ENCODE assay signal across 3 cellular contexts in the genomic region with DNA sequence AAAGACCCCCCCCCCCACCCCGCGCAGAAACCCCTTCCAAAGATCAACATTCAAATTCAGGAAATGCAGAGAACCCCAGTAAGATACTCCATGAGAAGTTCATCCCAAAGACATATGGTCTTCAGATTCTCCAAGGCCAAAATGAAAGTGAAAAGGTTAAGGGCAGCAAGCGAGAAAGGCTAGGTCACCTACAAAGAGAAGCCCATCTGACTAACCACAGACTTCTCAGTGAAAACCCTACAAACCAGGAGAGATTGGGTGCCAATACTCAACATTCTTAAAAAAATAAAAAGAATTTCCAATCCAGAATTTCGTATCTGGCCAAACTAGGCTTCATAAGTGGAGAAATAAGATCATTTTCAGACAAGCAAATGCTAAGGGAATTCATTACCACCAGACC.
"Had no signal": no experiment of that assay in that cellular context is flagged by ENCODE, and none has a peak within 500 bp of the region (broad histone marks: within the 10 kb centered on the region; RNA-seq: fewer than 3 reads in every experiment).

No MANE protein-coding gene starts in this region.

- ATAC-seq: GM12878 had no signal

- H3K4me3 ChIP-seq: GM12878 had no signal

- DNase-seq: GDM1, GF-D8 had no signal
